Comparison of ENCODE assay signal across 8 cellular contexts in genomic region chr20:35768731-35769664, GRCh38. TPM values are rescaled to one million over a fixed set of nuclear protein-coding genes. Genes with fewer than 3 reads are reported as not detected.
DNase-seq lines count a peak whose midpoint lies in the region; ATAC-seq, FAIRE-seq and TF ChIP-seq lines count a peak whose summit lies in the region.

No MANE protein-coding gene starts in this region.

- TF ChIP-seq POLR2A in GM12892 (IDR thresholded peaks at IDR 0.05; ENCODE audit: low read depth, low read length), result peak; percentile 64; the same call in 1 of the 2 replicates

- no peaks in the 10 kb centered on the region for H3K36me3 ChIP-seq in lower lobe of right lung

- no peak for TF ChIP-seq CTCF in lower lobe of right lung (IDR thresholded peaks at IDR 0.05)

- peak overlapping the region; percentile 96 for H3K27ac ChIP-seq in lower lobe of right lung

- FAIRE-seq in GM12892 (lab: Jason Lieb, UNC), result no peak

- no peaks in the 10 kb centered on the region for H3K9me3 ChIP-seq in lower lobe of right lung

- peaks cover 60% of the 10 kb centered on the region for H3K4me1 ChIP-seq in lower lobe of right lung

- H3K27me3 ChIP-seq in lower lobe of right lung (ENCODE audit: low read depth), result no peaks in the 10 kb centered on the region

- intact Hi-C loops in lower lobe of right lung (cut with DNase I), result no loop called here

- H3K4me3 ChIP-seq in lower lobe of right lung, result no peak overlapping the region

- DNase-seq in GM12892 (ENCODE audit: insufficient read length), result no peak
- DNase-seq in NCI-H146 (lab: John Stamatoyannopoulos, UW), result peak; percentile 38
- peak; percentile 44 for DNase-seq in activated CD4-positive, CD25-positive, alpha-beta regulatory T cell treated with anti-CD3 and anti-CD28 coated beads, Interleukin-2, amount 50 U/mL, for 72 hours
- DNase-seq in effector CD4-positive, alpha-beta T cell, result peak; percentile 21
- DNase-seq in lower lobe of right lung, result peak; percentile 95
- peak; percentile 6 to 24 for DNase-seq in stimulated activated CD4-positive, alpha-beta T cell treated with anti-CD3 and anti-CD28 coated beads, Interleukin-4, amount 100 ng/mL, for 4 hours

- ATAC-seq in lower lobe of right lung (peak; percentile 74), GM18519 (IDR thresholded peaks at IDR 0.05; ENCODE audit: low FRiP score, unreplicated experiment) (no peak), HG02610 (IDR thresholded peaks at IDR 0.05; ENCODE audit: unreplicated experiment) (no peak)

RNA-seq across cellular contexts. Expression of gene PHF20, which starts 2.8 kb away (rescaled TPM):
- polyA plus RNA-seq in GM12892 (2012; ENCODE audit: missing spikeins), result 60.0 TPM
- 47.9 TPM for total RNA-seq in lower lobe of right lung

RNA-seq across cellular contexts. Expression of gene RBM39, which starts 26.9 kb away (rescaled TPM):
- 234 TPM for polyA plus RNA-seq in GM12892 (2012; ENCODE audit: missing spikeins)
- 299 TPM for total RNA-seq in lower lobe of right lung

Comparison
In these comparisons a context has a peak if more than half of its experiments do, and no peak if none do; other contexts are left out.
1. ATAC-seq: peak in lower lobe of right lung (2 of 2); none in GM18519 (single experiment) and HG02610 (single experiment).